In genomic region chr2:40544072-40544471, GRCh38 we compare ENCODE assay signal across 20 cellular contexts.
DNase-seq lines count a peak whose midpoint lies in the region; ATAC-seq, FAIRE-seq and TF ChIP-seq lines count a peak whose summit lies in the region.
"Had no signal": no experiment of that assay in that cellular context is flagged by ENCODE, and none has a peak within 500 bp of the region (broad histone marks: within the 10 kb centered on the region; RNA-seq: fewer than 3 reads in every experiment).

No MANE protein-coding gene starts in this region.

- H3K36me3 ChIP-seq in GM23338 (ENCODE audit: insufficient read depth) (no peaks in the 10 kb centered on the region), iPS-20b (ENCODE audit: insufficient read depth, low read depth, low read length) (no peaks in the 10 kb centered on the region)

- H3K9ac ChIP-seq in iPS-20b (ENCODE audit: low read depth, low read length), result no peak overlapping the region

- H3K27me3 ChIP-seq in GM23338 (ENCODE audit: insufficient read depth) (no peaks in the 10 kb centered on the region), iPS-20b (ENCODE audit: insufficient read depth, low read length) (no peaks in the 10 kb centered on the region)

- no peak overlapping the region for H3K27ac ChIP-seq in GM23338 (ENCODE audit: low read depth)
- no peak overlapping the region for H3K27ac ChIP-seq in iPS-20b (ENCODE audit: low read length)
- H3K27ac ChIP-seq: A549 had no signal

- peaks cover 18% of the 10 kb centered on the region; the same call in 2 of the 3 replicates for H3K4me1 Mint-ChIP-seq in GM23338
- H3K4me1 Mint-ChIP-seq: CD4-positive, alpha-beta memory T cell had no signal

- no peaks in the 10 kb centered on the region for H3K79me2 ChIP-seq in GM23338 (replicated peaks; ENCODE audit: insufficient read depth)

- no peaks in the 10 kb centered on the region for H3K27me3 Mint-ChIP-seq in GM23338 (ENCODE audit: insufficient read depth, low read depth, poor library complexity)
- H3K27me3 Mint-ChIP-seq: CD4-positive, alpha-beta memory T cell had no signal

- FAIRE-seq in D721Med (lab: Jason Lieb, UNC), result no peak
- FAIRE-seq: A549, G401.6, GM12892, H1 had no signal

- H3K4me3 Mint-ChIP-seq in GM23338, result no peak overlapping the region
- H3K4me3 Mint-ChIP-seq: CD4-positive, alpha-beta memory T cell had no signal

- ATAC-seq in GM23338, result peak; percentile 55
- ATAC-seq: A549, HCT116 had no signal

- no peaks in the 10 kb centered on the region for H4K20me1 ChIP-seq in GM23338 (replicated peaks; ENCODE audit: insufficient read depth)

- no peaks in the 10 kb centered on the region for H3F3A ChIP-seq in GM23338 (replicated peaks; ENCODE audit: low read depth)

- no peaks in the 10 kb centered on the region for H3K36me3 Mint-ChIP-seq in GM23338 (ENCODE audit: low read depth)
- H3K36me3 Mint-ChIP-seq: CD4-positive, alpha-beta memory T cell had no signal

- peak overlapping the region; percentile 63 for H2AFZ ChIP-seq in GM23338

- H3K9me2 ChIP-seq in GM23338 (ENCODE audit: insufficient read depth), result 0 out of 2 replicates have a peak, but pooled peaks cover 4% of the 10 kb centered on the region

- DNase-seq in GM23338 (ENCODE audit: low spot score) (no peak), SK-N-DZ (ENCODE audit: low spot score) (peak; percentile 22), D721Med (ENCODE audit: insufficient read length, low spot score) (no peak), NCI-H774 (lab: John Stamatoyannopoulos, UW) (no peak)
- no peak for DNase-seq in activated CD4-positive, CD25-positive, alpha-beta regulatory T cell treated with anti-CD3 and anti-CD28 coated beads, Interleukin-2, amount 50 U/mL, for 72 hours
- DNase-seq: 8988T; ACHN; C1 segment of cervical spinal cord; Calu3; CD4-positive, alpha-beta memory T cell; COR-L47; DMS153; DND-41; H7 had no signal

- no peak overlapping the region for H3K4me3 ChIP-seq in GM23338
- H3K4me3 ChIP-seq in iPS-20b (ENCODE audit: low read length), result peak overlapping the region; percentile 24; the same call in 1 of the 2 replicates
- H3K4me3 ChIP-seq: A549 had no signal

- H3K4me2 ChIP-seq in GM23338, result no peak overlapping the region
- H3K4me2 ChIP-seq: A549 had no signal

- TF ChIP-seq CTCF in GM23338 (conservative IDR thresholded peaks at IDR 0.05; ENCODE audit: low read depth in 2 of 2) (no peak; a peak in 1 of 4 replicates), D721Med (IDR thresholded peaks at IDR 0.05; ENCODE audit: insufficient read depth, missing control alignments) (no peak)

- H3K9me3 Mint-ChIP-seq in GM23338, result no peaks in the 10 kb centered on the region

- peak overlapping the region; percentile 2; the same call in 1 of the 2 replicates for H3K27ac Mint-ChIP-seq in GM23338
- H3K27ac Mint-ChIP-seq: CD4-positive, alpha-beta memory T cell had no signal

- no peaks in the 10 kb centered on the region for H3K9me3 ChIP-seq in iPS-20b (ENCODE audit: insufficient read depth, low read depth, low read length)
- H3K9me3 ChIP-seq: A549 had no signal

- H3K4me1 ChIP-seq in GM23338 (ENCODE audit: insufficient read depth) (peaks cover 4% of the 10 kb centered on the region; the same call in 1 of the 2 replicates), iPS-20b (ENCODE audit: insufficient read depth, low read length) (peaks cover 17% of the 10 kb centered on the region; the same call in 1 of the 2 replicates)
- H3K4me1 ChIP-seq: A549 had no signal

TF ChIP-seq in GM23338, 12 proteins besides CTCF, POLR2A, EP300 and RAD21 (continues in another document):
- TF ChIP-seq ZNF331 (CRISPR knock-in tag; IDR thresholded peaks at IDR 0.05; ENCODE audit: low read depth) (no peak), JUNB (IDR thresholded peaks at IDR 0.05; ENCODE audit: unreplicated experiment) (no peak), REST (IDR thresholded peaks at IDR 0.05; ENCODE audit: unreplicated experiment) (no peak), EZH2phosphoT487 (IDR thresholded peaks at IDR 0.05; ENCODE audit: unreplicated experiment) (no peak), STAT1 (IDR thresholded peaks at IDR 0.05; ENCODE audit: unreplicated experiment) (no peak), POLR2AphosphoS5 (IDR thresholded peaks at IDR 0.05; ENCODE audit: low read depth) (no peak), CREB1 (CRISPR knock-in tag; IDR thresholded peaks at IDR 0.05; ENCODE audit: low read depth) (no peak), ZNF462 (CRISPR knock-in tag; IDR thresholded peaks at IDR 0.05) (no peak), ZNF114 (CRISPR knock-in tag; IDR thresholded peaks at IDR 0.05) (no peak)
